ENCODE assay signal across 8 cellular contexts in the genomic region with DNA sequence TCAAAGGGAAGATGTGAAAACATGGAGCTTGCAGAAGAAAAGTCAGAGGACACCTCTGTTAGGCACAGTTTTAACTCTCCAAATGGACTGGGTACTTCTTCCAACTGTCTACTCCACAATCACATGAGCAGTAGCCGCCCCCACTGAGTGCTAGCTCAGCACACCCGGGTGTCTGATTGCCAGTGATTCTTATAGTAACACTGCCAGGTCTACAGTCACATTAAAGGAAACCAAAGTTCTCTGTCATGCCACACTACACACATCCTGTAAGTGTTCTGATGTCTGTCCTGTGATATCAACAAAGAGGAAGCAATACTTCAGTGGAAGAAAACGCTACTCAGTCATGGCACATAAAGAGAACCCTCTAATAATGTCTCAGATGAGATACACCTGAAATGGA. TPM values are rescaled to one million over a fixed set of nuclear protein-coding genes. Genes with fewer than 3 reads are reported as not detected.
DNase-seq lines count a peak whose midpoint lies in the region; ATAC-seq and TF ChIP-seq lines count a peak whose summit lies in the region.

A gene (minus strand): TSS at position 84 of the 400 bp plus-strand sequence. CDS start 61 bp downstream, at position 23.

- H3K9ac ChIP-seq in mucosa of rectum (ENCODE audit: low read depth in 1 of 2, low read length in 2 of 2) (no peak within 1 kb of the TSS), GM23248 (no peak within 1 kb of the TSS)

- TF ChIP-seq EP300 in transverse colon (IDR thresholded peaks at IDR 0.05; ENCODE audit: low read depth): no peak

- no TSS peak for BruUV-seq in OCI-LY7 (replicated peaks; lab: Mats Ljungman, UMichigan)

- H2AFZ ChIP-seq in OCI-LY7 (ENCODE audit: low read length): peak within 1 kb of the TSS; percentile 95
- no peak within 1 kb of the TSS for H2AFZ ChIP-seq in GM23248

- no peaks in the 10 kb centered on the region for H3K9me3 ChIP-seq in OCI-LY7 (ENCODE audit: low read length)
- H3K9me3 ChIP-seq in mucosa of rectum (ENCODE audit: control insufficient read depth in 2 of 2, low read length in 2 of 2): no peaks in the 10 kb centered on the region
- no peaks in the 10 kb centered on the region for H3K9me3 ChIP-seq in transverse colon
- no peaks in the 10 kb centered on the region for H3K9me3 ChIP-seq in GM23248 (ENCODE audit: low read depth)

- no peaks in the 10 kb centered on the region for H4K20me1 ChIP-seq in OCI-LY7 (ENCODE audit: insufficient read depth, low read length)
- no peaks in the 10 kb centered on the region for H4K20me1 ChIP-seq in GM23248 (ENCODE audit: insufficient read depth)

- H3K27me3 ChIP-seq in mucosa of rectum (ENCODE audit: control insufficient read depth in 2 of 2, insufficient read depth in 2 of 2, low read length in 2 of 2) (no peaks in the 10 kb centered on the region), transverse colon (no peaks in the 10 kb centered on the region), GM23248 (replicated peaks; ENCODE audit: insufficient read depth) (no peaks in the 10 kb centered on the region)

- H3K4me2 ChIP-seq in OCI-LY7 (ENCODE audit: low read length) (peak within 1 kb of the TSS; percentile 78), GM23248 (ENCODE audit: unreplicated experiment) (no peak within 1 kb of the TSS)

- H3K9me2 ChIP-seq in OCI-LY7 (ENCODE audit: insufficient read depth, low read length) (no peaks in the 10 kb centered on the region), GM23248 (ENCODE audit: insufficient read depth) (no peaks in the 10 kb centered on the region)

- H3K36me3 ChIP-seq in OCI-LY7 (ENCODE audit: insufficient read depth, low read length): 0 out of 2 replicates have a peak, but pooled peaks cover 3% of the 10 kb centered on the region
- no peaks in the 10 kb centered on the region for H3K36me3 ChIP-seq in mucosa of rectum (ENCODE audit: control insufficient read depth in 2 of 2, insufficient read depth in 2 of 2, low read length in 2 of 2)
- H3K36me3 ChIP-seq in transverse colon: no peaks in the 10 kb centered on the region
- H3K36me3 ChIP-seq in GM23248 (ENCODE audit: low read depth): no peaks in the 10 kb centered on the region

- TF ChIP-seq POLR2A in transverse colon (IDR thresholded peaks at IDR 0.05): peak; percentile 52

- TF ChIP-seq CTCF in OCI-LY7 (conservative IDR thresholded peaks at IDR 0.05; ENCODE audit: low read length) (no peak), transverse colon (IDR thresholded peaks at IDR 0.05) (no peak)

- POLR2A ChIA-PET in OCI-LY7 (lab: Charles Lee): interaction anchor here (0.9 to 1.9 kb wide), 5 partner anchors 10 to 34 kb away, joined by 3 to 10 read pairs (median 3); a partner anchor contains a TSS

- peaks cover 40% of the 10 kb centered on the region for H3K4me1 Mint-ChIP-seq in activated naive CD4-positive, alpha-beta T cell treated with anti-CD3 and anti-CD28 coated beads for 36 hours (ENCODE audit: low read depth)

- peaks cover 9% of the 10 kb centered on the region; the same call in 1 of the 2 replicates for H3K79me2 ChIP-seq in OCI-LY7 (ENCODE audit: insufficient read depth, low read depth, low read length)
- no peaks in the 10 kb centered on the region for H3K79me2 ChIP-seq in GM23248 (ENCODE audit: insufficient read depth)

- CTCF ChIA-PET in OCI-LY7 (lab: Charles Lee; ENCODE audit: unreplicated experiment): interaction anchor here (0.6 to 1.1 kb wide), 2 partner anchors 10 to 13 kb away, joined by 3 to 4 read pairs; no protein-coding TSS in a partner anchor
- CTCF ChIA-PET in activated naive CD4-positive, alpha-beta T cell treated with anti-CD3 and anti-CD28 coated beads for 36 hours (lab: Charles Lee): interaction anchor here (1.0 to 1.4 kb wide), 3 partner anchors 9 to 83 kb away, joined by 3 to 6 read pairs (median 4); no protein-coding TSS in a partner anchor

- no peaks in the 10 kb centered on the region for H3K27me3 Mint-ChIP-seq in activated naive CD4-positive, alpha-beta T cell treated with anti-CD3 and anti-CD28 coated beads for 36 hours (ENCODE audit: low read depth)

- H3K4me1 ChIP-seq in OCI-LY7 (ENCODE audit: insufficient read depth, low read length, poor library complexity, severe bottlenecking) (peaks cover 42% of the 10 kb centered on the region), mucosa of rectum (ENCODE audit: control insufficient read depth in 2 of 2, insufficient read depth in 2 of 2, low read length in 2 of 2) (no peaks in the 10 kb centered on the region), transverse colon (no peaks in the 10 kb centered on the region), GM23248 (ENCODE audit: insufficient read depth) (no peaks in the 10 kb centered on the region)

- H3K27ac Mint-ChIP-seq in activated naive CD4-positive, alpha-beta T cell treated with anti-CD3 and anti-CD28 coated beads for 36 hours: peak within 1 kb of the TSS; percentile 87

- H3K36me3 Mint-ChIP-seq in activated naive CD4-positive, alpha-beta T cell treated with anti-CD3 and anti-CD28 coated beads for 36 hours (ENCODE audit: low read depth): no peaks in the 10 kb centered on the region

- peak within 1 kb of the TSS; percentile 65 for H3K4me3 Mint-ChIP-seq in activated naive CD4-positive, alpha-beta T cell treated with anti-CD3 and anti-CD28 coated beads for 36 hours

- in situ Hi-C loops in transverse colon (cut with MboI; ENCODE audit: low pct_ligation_motif_present in 1 of 4, low pct_unique_long_range_greater_than_20kb in 1 of 4, low sequenced_read_pairs in 3 of 4) (no loop called here), GM23248 (cut with MboI) (no loop called here)

- H3K27ac ChIP-seq in OCI-LY7 (ENCODE audit: low read depth, low read length, poor library complexity, severe bottlenecking) (peak within 1 kb of the TSS; percentile 82), mucosa of rectum (ENCODE audit: low read depth in 2 of 2, low read length in 2 of 2) (peak within 1 kb of the TSS; percentile 46 to 47), transverse colon (peak within 1 kb of the TSS; percentile 51 to 57 (median 52)), GM23248 (no peak within 1 kb of the TSS)

- H3K9me3 Mint-ChIP-seq in activated naive CD4-positive, alpha-beta T cell treated with anti-CD3 and anti-CD28 coated beads for 36 hours: no peaks in the 10 kb centered on the region

- DNase-seq in OCI-LY7 (ENCODE audit: low spot score): peak; percentile 85
- DNase-seq in activated naive CD4-positive, alpha-beta T cell treated with anti-CD3 and anti-CD28 coated beads for 36 hours: peak; percentile 87
- DNase-seq in transverse colon: peak; percentile 42
- DNase-seq in GM23248: no peak
- no peak for DNase-seq in HK-2 (ENCODE audit: unreplicated experiment)

- peak; percentile 90 for ATAC-seq in GM18499 (IDR thresholded peaks at IDR 0.05; ENCODE audit: insufficient read depth, unreplicated experiment)
- ATAC-seq in HG02678 (IDR thresholded peaks at IDR 0.05; ENCODE audit: unreplicated experiment): peak; percentile 81

- H3K4me3 ChIP-seq in OCI-LY7 (ENCODE audit: low read depth, low read length, poor library complexity, severe bottlenecking) (peak within 1 kb of the TSS; percentile 63), mucosa of rectum (ENCODE audit: low read length in 2 of 2) (peak within 1 kb of the TSS; percentile 2 to 61), transverse colon (peak within 1 kb of the TSS in 1 of 4 donors; percentile 30), GM23248 (no peak within 1 kb of the TSS)

- WGBS in transverse colon (ENCODE audit: low coverage in 1 of 2), 2 donors: 48 to 80% methylated on average over 1 to 3 of the region's 3 CpGs
- 41 to 50% methylated on average over 3 of the region's 3 CpGs for WGBS in GM23248 (ENCODE audit: low coverage in 1 of 2, low lambda C conversion rate in 2 of 2, missing lambda C conversion rate in 2 of 2), 2 experiments

- intact Hi-C loops in OCI-LY7 (cut with micrococcal nuclease; ENCODE audit: unreplicated experiment): loop anchor here (2.0 kb wide), 1 partner anchor 128 kb away; no protein-coding TSS in a partner anchor
- intact Hi-C loops in activated naive CD4-positive, alpha-beta T cell treated with anti-CD3 and anti-CD28 coated beads for 36 hours (cut with micrococcal nuclease): loop anchor here (1.0 to 5.0 kb wide), 9 partner anchors 9 to 707 kb away; a partner anchor contains a TSS
- intact Hi-C loops in transverse colon (cut with DNase I; ENCODE audit: low total_unique reads): no loop called here

- H3F3A ChIP-seq in GM23248 (ENCODE audit: insufficient read depth): no peaks in the 10 kb centered on the region

RNA-seq across cellular contexts. Expression of the gene that starts here (rescaled TPM):
- total RNA-seq in OCI-LY7 (2014; rRNA removed; shearing (Covaris generic)): 4.2 and 7.4 TPM in 2 replicates
- total RNA-seq in OCI-LY7 (2022) (3.7 and 4.4 TPM in 2 replicates), transverse colon (1 to 10 TPM in 3 of 4 donors, under 1 TPM in 1; 0.20 to 6.7 (median 3.2) TPM)
- total RNA-seq in activated naive CD4-positive, alpha-beta T cell treated with anti-CD3 and anti-CD28 coated beads for 36 hours: 10 to 100 TPM; 10.2 to 10.4 TPM
- not detected in 2 replicates for total RNA-seq in GM23248 (2014; rRNA removed; shearing (Covaris generic))
- polyA plus RNA-seq in GM23248 (2016; fragmentation: Nextera tagmentation; extraction: Ambion mirVana): not detected in 2 replicates

Comparison
In these comparisons a context has a peak if more than half of its experiments do, and no peak if none do; other contexts are left out.
1. DNase-seq: peak in OCI-LY7 (single experiment), activated naive CD4-positive, alpha-beta T cell treated with anti-CD3 and anti-CD28 coated beads for 36 hours (single experiment) and transverse colon (single experiment); none in GM23248 (single experiment) and HK-2 (single experiment).